1 cellular context compared by ENCODE assay signal in genomic region chr18:56787392-56787791, GRCh38.
TF ChIP-seq lines count a peak whose summit lies in the region.

No MANE protein-coding gene starts in this region.

TF ChIP-seq in GM23338, 12 proteins besides CTCF, POLR2A, EP300 and RAD21 (continued from another document):
- TF ChIP-seq REST (IDR thresholded peaks at IDR 0.05; ENCODE audit: unreplicated experiment), result no peak
- no peak for TF ChIP-seq EZH2 (IDR thresholded peaks at IDR 0.05; ENCODE audit: low read depth, unreplicated experiment)
- TF ChIP-seq ZNF462 (CRISPR knock-in tag; IDR thresholded peaks at IDR 0.05), result no peak
- no peak for TF ChIP-seq CREB1 (CRISPR knock-in tag; IDR thresholded peaks at IDR 0.05; ENCODE audit: low read depth)
